In the genomic region with DNA sequence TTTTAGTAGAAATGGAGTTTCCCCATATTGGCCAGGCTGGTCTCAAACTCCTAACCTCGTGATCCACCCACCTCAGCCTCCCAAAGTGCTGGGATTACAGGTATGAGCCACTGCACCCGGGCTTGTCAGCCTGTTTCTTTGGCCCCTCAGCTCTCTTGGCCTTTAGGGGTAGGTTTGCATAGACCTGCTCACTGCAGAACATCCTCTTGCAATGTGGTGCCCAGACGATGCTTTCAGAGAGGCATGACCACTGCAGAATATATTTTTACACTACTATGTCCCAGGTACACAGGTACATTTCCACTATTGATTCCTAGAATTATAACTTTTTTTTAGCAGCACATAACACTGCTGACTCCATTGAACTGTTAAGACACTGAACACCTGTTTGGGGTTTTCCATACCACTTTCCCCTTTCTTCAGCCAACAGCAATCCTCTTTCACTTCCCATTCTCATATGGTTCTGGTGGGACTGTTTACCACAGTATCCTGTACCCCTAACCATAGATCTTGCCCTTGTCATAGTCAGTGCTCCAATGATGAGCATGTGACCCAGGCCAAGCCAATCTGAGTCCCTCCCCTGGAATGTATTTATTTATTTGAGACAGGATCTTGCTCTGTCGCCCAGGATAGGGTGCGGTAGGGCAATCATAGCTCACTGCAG, we compare ENCODE assay signal across 9 cellular contexts. TPM values are rescaled to one million over a fixed set of nuclear protein-coding genes. Genes with fewer than 3 reads are reported as not detected.
DNase-seq lines count a peak whose midpoint lies in the region; ATAC-seq and TF ChIP-seq lines count a peak whose summit lies in the region.
"Had no signal": no experiment of that assay in that cellular context is flagged by ENCODE, and none has a peak within 500 bp of the region (broad histone marks: within the 10 kb centered on the region; RNA-seq: fewer than 3 reads in every experiment).

No MANE protein-coding gene starts in this region.

- DNase-seq in substantia nigra (lab: John Stamatoyannopoulos, UW): no peak
- no peak for DNase-seq in cerebellar nuclear complex (lab: John Stamatoyannopoulos, UW)
- no peak for DNase-seq in PC-3
- DNase-seq: midbrain, OCI-M1 had no signal

- H3K36me3 ChIP-seq in PC-3 (ENCODE audit: low read depth, low read length): no peaks in the 10 kb centered on the region

- no peak overlapping the region for H3K9ac ChIP-seq in PC-3 (ENCODE audit: low read length)

- intact Hi-C loops in PC-3 (cut with micrococcal nuclease): no loop called here

- H3K9me3 Mint-ChIP-seq in stimulated activated memory B cell treated with anti-CD40 and anti-IgM and Interleukin-4, amounts not matched to agents 10 μg/mL and 1 μg/mL and 100 μg/mL, for 72 hours: no peaks in the 10 kb centered on the region

- POLR2A ChIA-PET in PC-3 (lab: Charles Lee; ENCODE audit: unreplicated experiment): no interaction called here

- H3K27ac ChIP-seq in substantia nigra (ENCODE audit: low read depth, low read length, poor library complexity, severe bottlenecking): no peak overlapping the region
- no peak overlapping the region for H3K27ac ChIP-seq in PC-3 (ENCODE audit: low read length)

- H3K4me1 ChIP-seq in PC-3 (ENCODE audit: insufficient read depth, low read length): no peaks in the 10 kb centered on the region

- TF ChIP-seq CTCF in PC-3 (conservative IDR thresholded peaks at IDR 0.05; ENCODE audit: low read depth, low read length): no peak

- CTCF ChIA-PET in PC-3 (lab: Charles Lee): interaction anchor here (0.7 kb wide), 1 partner anchor 37 kb away, joined by 3 read pairs; no protein-coding TSS in a partner anchor

- no peaks in the 10 kb centered on the region for H3K9me3 ChIP-seq in PC-3 (ENCODE audit: low read length)

- ATAC-seq in GM19023 (IDR thresholded peaks at IDR 0.05; ENCODE audit: unreplicated experiment) (peak; percentile 62), HG02642 (IDR thresholded peaks at IDR 0.05; ENCODE audit: poor library complexity, unreplicated experiment) (peak; percentile 70), HG03571 (IDR thresholded peaks at IDR 0.05; ENCODE audit: unreplicated experiment) (peak; percentile 74), PC-3 (no peak)
- peak; percentile 95 for ATAC-seq in stimulated activated memory B cell treated with anti-CD40 and anti-IgM and Interleukin-4, amounts not matched to agents 10 μg/mL and 1 μg/mL and 100 μg/mL, for 72 hours

- no peak overlapping the region for H2AFZ ChIP-seq in PC-3 (ENCODE audit: low read length)

- no peaks in the 10 kb centered on the region for H3K9me2 ChIP-seq in PC-3 (replicated peaks; ENCODE audit: low read length)

- H3K27ac Mint-ChIP-seq in stimulated activated memory B cell treated with anti-CD40 and anti-IgM and Interleukin-4, amounts not matched to agents 10 μg/mL and 1 μg/mL and 100 μg/mL, for 72 hours: peak overlapping the region; percentile 63

- no peaks in the 10 kb centered on the region for H3K27me3 ChIP-seq in PC-3 (ENCODE audit: low read length)

- no peaks in the 10 kb centered on the region for H3F3A ChIP-seq in PC-3 (ENCODE audit: low read length, unreplicated experiment)

- H3K4me1 Mint-ChIP-seq in stimulated activated memory B cell treated with anti-CD40 and anti-IgM and Interleukin-4, amounts not matched to agents 10 μg/mL and 1 μg/mL and 100 μg/mL, for 72 hours: peaks cover 66% of the 10 kb centered on the region

- no peak overlapping the region for H3K4me3 Mint-ChIP-seq in stimulated activated memory B cell treated with anti-CD40 and anti-IgM and Interleukin-4, amounts not matched to agents 10 μg/mL and 1 μg/mL and 100 μg/mL, for 72 hours

- no peaks in the 10 kb centered on the region for H3K79me2 ChIP-seq in PC-3 (ENCODE audit: low read length)

- H3K36me3 Mint-ChIP-seq in stimulated activated memory B cell treated with anti-CD40 and anti-IgM and Interleukin-4, amounts not matched to agents 10 μg/mL and 1 μg/mL and 100 μg/mL, for 72 hours: peaks cover 42% of the 10 kb centered on the region

- no peaks in the 10 kb centered on the region for H4K20me1 ChIP-seq in PC-3 (ENCODE audit: low read length)

- no peak overlapping the region for H3K4me3 ChIP-seq in PC-3 (ENCODE audit: low read length)

- no peak overlapping the region for H3K4me2 ChIP-seq in PC-3 (ENCODE audit: low read length)

- H3K27me3 Mint-ChIP-seq in stimulated activated memory B cell treated with anti-CD40 and anti-IgM and Interleukin-4, amounts not matched to agents 10 μg/mL and 1 μg/mL and 100 μg/mL, for 72 hours: no peaks in the 10 kb centered on the region

- BruUV-seq in PC-3 (replicated peaks; lab: Mats Ljungman, UMichigan): no TSS peak

RNA-seq across cellular contexts. Expression of a gene that starts 21.1 kb away (rescaled TPM):
- total RNA-seq in PC-3 (2014; rRNA removed): 16.1 and 19.9 TPM in 2 replicates

RNA-seq across cellular contexts. Expression of a gene that starts 25.3 kb away (rescaled TPM):
- 22.2 and 24.4 TPM in 2 replicates for total RNA-seq in PC-3 (2014; rRNA removed)

RNA-seq across cellular contexts. Expression of a gene that starts 50.3 kb away (rescaled TPM):
- 33.5 and 33.8 TPM in 2 replicates for total RNA-seq in PC-3 (2014; rRNA removed)
